Comparison of ENCODE assay signal across 2 cellular contexts in the genomic region with DNA sequence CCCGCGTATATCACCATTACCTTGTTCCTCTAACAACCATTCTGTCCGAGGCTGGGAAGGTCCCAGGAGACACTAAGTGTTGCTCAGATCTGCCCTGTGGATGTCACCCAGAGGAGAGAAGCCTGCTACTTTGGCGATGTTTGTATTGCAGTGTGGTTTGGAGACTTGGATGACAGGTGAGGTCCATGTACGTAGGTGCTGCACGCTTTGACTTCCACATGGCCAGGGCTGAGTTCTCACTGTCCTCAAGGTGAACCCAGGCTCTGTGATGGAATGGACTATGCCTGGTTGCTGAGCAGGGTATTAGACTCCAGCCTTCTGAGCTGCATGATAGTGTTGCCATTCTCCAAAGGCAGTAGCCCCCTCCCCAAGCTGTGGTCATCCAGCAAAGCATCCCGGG.
TF ChIP-seq lines count a peak whose summit lies in the region.

No MANE protein-coding gene starts in this region.

TF ChIP-seq in A549, 52 proteins besides CTCF, POLR2A, EP300 and RAD21 (continued from another document):
- TF ChIP-seq, protein P1, sequence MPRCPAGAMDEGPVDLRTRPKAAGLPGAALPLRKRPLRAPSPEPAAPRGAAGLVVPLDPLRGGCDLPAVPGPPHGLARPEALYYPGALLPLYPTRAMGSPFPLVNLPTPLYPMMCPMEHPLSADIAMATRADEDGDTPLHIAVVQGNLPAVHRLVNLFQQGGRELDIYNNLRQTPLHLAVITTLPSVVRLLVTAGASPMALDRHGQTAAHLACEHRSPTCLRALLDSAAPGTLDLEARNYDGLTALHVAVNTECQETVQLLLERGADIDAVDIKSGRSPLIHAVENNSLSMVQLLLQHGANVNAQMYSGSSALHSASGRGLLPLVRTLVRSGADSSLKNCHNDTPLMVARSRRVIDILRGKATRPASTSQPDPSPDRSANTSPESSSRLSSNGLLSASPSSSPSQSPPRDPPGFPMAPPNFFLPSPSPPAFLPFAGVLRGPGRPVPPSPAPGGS (IDR thresholded peaks at IDR 0.05): no peak

TF ChIP-seq in H1, 55 proteins besides CTCF, POLR2A, EP300 and RAD21 (continued from another document):
- TF ChIP-seq, protein P2, sequence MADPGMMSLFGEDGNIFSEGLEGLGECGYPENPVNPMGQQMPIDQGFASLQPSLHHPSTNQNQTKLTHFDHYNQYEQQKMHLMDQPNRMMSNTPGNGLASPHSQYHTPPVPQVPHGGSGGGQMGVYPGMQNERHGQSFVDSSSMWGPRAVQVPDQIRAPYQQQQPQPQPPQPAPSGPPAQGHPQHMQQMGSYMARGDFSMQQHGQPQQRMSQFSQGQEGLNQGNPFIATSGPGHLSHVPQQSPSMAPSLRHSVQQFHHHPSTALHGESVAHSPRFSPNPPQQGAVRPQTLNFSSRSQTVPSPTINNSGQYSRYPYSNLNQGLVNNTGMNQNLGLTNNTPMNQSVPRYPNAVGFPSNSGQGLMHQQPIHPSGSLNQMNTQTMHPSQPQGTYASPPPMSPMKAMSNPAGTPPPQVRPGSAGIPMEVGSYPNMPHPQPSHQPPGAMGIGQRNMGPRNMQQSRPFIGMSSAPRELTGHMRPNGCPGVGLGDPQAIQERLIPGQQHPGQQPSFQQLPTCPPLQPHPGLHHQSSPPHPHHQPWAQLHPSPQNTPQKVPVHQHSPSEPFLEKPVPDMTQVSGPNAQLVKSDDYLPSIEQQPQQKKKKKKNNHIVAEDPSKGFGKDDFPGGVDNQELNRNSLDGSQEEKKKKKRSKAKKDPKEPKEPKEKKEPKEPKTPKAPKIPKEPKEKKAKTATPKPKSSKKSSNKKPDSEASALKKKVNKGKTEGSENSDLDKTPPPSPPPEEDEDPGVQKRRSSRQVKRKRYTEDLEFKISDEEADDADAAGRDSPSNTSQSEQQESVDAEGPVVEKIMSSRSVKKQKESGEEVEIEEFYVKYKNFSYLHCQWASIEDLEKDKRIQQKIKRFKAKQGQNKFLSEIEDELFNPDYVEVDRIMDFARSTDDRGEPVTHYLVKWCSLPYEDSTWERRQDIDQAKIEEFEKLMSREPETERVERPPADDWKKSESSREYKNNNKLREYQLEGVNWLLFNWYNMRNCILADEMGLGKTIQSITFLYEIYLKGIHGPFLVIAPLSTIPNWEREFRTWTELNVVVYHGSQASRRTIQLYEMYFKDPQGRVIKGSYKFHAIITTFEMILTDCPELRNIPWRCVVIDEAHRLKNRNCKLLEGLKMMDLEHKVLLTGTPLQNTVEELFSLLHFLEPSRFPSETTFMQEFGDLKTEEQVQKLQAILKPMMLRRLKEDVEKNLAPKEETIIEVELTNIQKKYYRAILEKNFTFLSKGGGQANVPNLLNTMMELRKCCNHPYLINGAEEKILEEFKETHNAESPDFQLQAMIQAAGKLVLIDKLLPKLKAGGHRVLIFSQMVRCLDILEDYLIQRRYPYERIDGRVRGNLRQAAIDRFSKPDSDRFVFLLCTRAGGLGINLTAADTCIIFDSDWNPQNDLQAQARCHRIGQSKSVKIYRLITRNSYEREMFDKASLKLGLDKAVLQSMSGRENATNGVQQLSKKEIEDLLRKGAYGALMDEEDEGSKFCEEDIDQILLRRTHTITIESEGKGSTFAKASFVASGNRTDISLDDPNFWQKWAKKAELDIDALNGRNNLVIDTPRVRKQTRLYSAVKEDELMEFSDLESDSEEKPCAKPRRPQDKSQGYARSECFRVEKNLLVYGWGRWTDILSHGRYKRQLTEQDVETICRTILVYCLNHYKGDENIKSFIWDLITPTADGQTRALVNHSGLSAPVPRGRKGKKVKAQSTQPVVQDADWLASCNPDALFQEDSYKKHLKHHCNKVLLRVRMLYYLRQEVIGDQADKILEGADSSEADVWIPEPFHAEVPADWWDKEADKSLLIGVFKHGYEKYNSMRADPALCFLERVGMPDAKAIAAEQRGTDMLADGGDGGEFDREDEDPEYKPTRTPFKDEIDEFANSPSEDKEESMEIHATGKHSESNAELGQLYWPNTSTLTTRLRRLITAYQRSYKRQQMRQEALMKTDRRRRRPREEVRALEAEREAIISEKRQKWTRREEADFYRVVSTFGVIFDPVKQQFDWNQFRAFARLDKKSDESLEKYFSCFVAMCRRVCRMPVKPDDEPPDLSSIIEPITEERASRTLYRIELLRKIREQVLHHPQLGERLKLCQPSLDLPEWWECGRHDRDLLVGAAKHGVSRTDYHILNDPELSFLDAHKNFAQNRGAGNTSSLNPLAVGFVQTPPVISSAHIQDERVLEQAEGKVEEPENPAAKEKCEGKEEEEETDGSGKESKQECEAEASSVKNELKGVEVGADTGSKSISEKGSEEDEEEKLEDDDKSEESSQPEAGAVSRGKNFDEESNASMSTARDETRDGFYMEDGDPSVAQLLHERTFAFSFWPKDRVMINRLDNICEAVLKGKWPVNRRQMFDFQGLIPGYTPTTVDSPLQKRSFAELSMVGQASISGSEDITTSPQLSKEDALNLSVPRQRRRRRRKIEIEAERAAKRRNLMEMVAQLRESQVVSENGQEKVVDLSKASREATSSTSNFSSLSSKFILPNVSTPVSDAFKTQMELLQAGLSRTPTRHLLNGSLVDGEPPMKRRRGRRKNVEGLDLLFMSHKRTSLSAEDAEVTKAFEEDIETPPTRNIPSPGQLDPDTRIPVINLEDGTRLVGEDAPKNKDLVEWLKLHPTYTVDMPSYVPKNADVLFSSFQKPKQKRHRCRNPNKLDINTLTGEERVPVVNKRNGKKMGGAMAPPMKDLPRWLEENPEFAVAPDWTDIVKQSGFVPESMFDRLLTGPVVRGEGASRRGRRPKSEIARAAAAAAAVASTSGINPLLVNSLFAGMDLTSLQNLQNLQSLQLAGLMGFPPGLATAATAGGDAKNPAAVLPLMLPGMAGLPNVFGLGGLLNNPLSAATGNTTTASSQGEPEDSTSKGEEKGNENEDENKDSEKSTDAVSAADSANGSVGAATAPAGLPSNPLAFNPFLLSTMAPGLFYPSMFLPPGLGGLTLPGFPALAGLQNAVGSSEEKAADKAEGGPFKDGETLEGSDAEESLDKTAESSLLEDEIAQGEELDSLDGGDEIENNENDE (IDR thresholded peaks at IDR 0.05; ENCODE audit: insufficient replicate concordance, low read length): no peak
- no peak for TF ChIP-seq KDM5A (IDR thresholded peaks at IDR 0.05; ENCODE audit: low read length)
- TF ChIP-seq CREB1 (IDR thresholded peaks at IDR 0.05): no peak
- TF ChIP-seq TAF7 (optimal IDR thresholded peaks at IDR 0.05; ENCODE audit: borderline replicate concordance, low read depth, low read length): no peak
- no peak for TF ChIP-seq RXRA (IDR thresholded peaks at IDR 0.05; ENCODE audit: insufficient read depth, low read depth, low read length)
- TF ChIP-seq NRF1 (IDR thresholded peaks at IDR 0.05; ENCODE audit: low read depth, low read length): no peak
- no peak for TF ChIP-seq TEAD4 (IDR thresholded peaks at IDR 0.05; ENCODE audit: low read depth, low read length)
- TF ChIP-seq, protein P3, sequence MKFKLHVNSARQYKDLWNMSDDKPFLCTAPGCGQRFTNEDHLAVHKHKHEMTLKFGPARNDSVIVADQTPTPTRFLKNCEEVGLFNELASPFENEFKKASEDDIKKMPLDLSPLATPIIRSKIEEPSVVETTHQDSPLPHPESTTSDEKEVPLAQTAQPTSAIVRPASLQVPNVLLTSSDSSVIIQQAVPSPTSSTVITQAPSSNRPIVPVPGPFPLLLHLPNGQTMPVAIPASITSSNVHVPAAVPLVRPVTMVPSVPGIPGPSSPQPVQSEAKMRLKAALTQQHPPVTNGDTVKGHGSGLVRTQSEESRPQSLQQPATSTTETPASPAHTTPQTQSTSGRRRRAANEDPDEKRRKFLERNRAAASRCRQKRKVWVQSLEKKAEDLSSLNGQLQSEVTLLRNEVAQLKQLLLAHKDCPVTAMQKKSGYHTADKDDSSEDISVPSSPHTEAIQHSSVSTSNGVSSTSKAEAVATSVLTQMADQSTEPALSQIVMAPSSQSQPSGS (IDR thresholded peaks at IDR 0.05; ENCODE audit: low read length): no peak
- TF ChIP-seq YY1 (IDR thresholded peaks at IDR 0.05; ENCODE audit: low read depth, low read length): no peak
- TF ChIP-seq TBP (IDR thresholded peaks at IDR 0.05; ENCODE audit: low read depth, low read length): no peak
TF ChIP-seq in H1: peak in this region for 0.
